In genomic region chr1:30783244-30783915, GRCh38 we compare ENCODE assay signal across 1 cellular context.
TF ChIP-seq lines count a peak whose summit lies in the region.

No MANE protein-coding gene starts in this region.

TF ChIP-seq in K562, 482 proteins besides CTCF, POLR2A, EP300 and RAD21 (continues in another document):
- no peak for TF ChIP-seq TRIM25 (IDR thresholded peaks at IDR 0.05; ENCODE audit: borderline replicate concordance)
- TF ChIP-seq NR2C2 (CRISPR knock-in tag; IDR thresholded peaks at IDR 0.05) = peak; percentile 54; the same call in 1 of the 2 replicates
- peak; percentile 60 for TF ChIP-seq NR2C2 (tag; IDR thresholded peaks at IDR 0.05)
- TF ChIP-seq ZBTB2 (IDR thresholded peaks at IDR 0.05) = peak; percentile 21; the same call in 1 of the 2 replicates
- no peak for TF ChIP-seq ILF3 (IDR thresholded peaks at IDR 0.05; ENCODE audit: borderline replicate concordance)
- no peak for TF ChIP-seq HMGN3 (IDR thresholded peaks at IDR 0.05; ENCODE audit: borderline replicate concordance, extremely low read depth, insufficient read length, low read depth, low read length)
- no peak for TF ChIP-seq GABPA (tag; conservative IDR thresholded peaks at IDR 0.05; ENCODE audit: low read depth)
- TF ChIP-seq ZNF449 (CRISPR knock-in tag; IDR thresholded peaks at IDR 0.05) = no peak
- no peak for TF ChIP-seq NR2C1 (IDR thresholded peaks at IDR 0.05)
- TF ChIP-seq NR2C1 (tag; IDR thresholded peaks at IDR 0.05) = 0 out of 2 replicates have a peak, but pooled peaks have one; percentile 29
- TF ChIP-seq USF1 (CRISPR knock-in tag; IDR thresholded peaks at IDR 0.05) = no peak
- no peak for TF ChIP-seq ATF3 (IDR thresholded peaks at IDR 0.05)
- TF ChIP-seq ATF3 (CRISPR knock-in tag; conservative IDR thresholded peaks at IDR 0.05) = no peak
- peak; percentile 61; the same call in 1 of the 2 replicates for TF ChIP-seq SPI1 (IDR thresholded peaks at IDR 0.05; ENCODE audit: borderline replicate concordance, low read depth, low read length)
- TF ChIP-seq ARID3B (CRISPR knock-in tag; IDR thresholded peaks at IDR 0.05; ENCODE audit: borderline replicate concordance) = no peak
- no peak for TF ChIP-seq CAMTA2 (CRISPR knock-in tag; conservative IDR thresholded peaks at IDR 0.05)
- TF ChIP-seq HDAC1 (IDR thresholded peaks at IDR 0.05) = 0 out of 4 replicates have a peak, but pooled peaks of 1 of the 2 experiments have one; percentile 20
- no peak for TF ChIP-seq EWSR1 (IDR thresholded peaks at IDR 0.05; ENCODE audit: borderline replicate concordance, low read depth, partially characterized antibody)
- no peak for TF ChIP-seq L3MBTL2 (IDR thresholded peaks at IDR 0.05)
- TF ChIP-seq EGR1 (conservative IDR thresholded peaks at IDR 0.05) = no peak
- TF ChIP-seq BRD4 (IDR thresholded peaks at IDR 0.05) = no peak
- no peak for TF ChIP-seq IRF2 (CRISPR knock-in tag; IDR thresholded peaks at IDR 0.05)
- peak; percentile 61; the same call in 1 of the 2 replicates for TF ChIP-seq CEBPG (CRISPR knock-in tag; IDR thresholded peaks at IDR 0.05)
- peak in 1 of 2 experiments; percentile 39; a peak in 1 of 4 replicates for TF ChIP-seq CEBPG (tag; conservative IDR thresholded peaks at IDR 0.05 in 1 of 2, IDR thresholded peaks at IDR 0.05 in 1 of 2)
- TF ChIP-seq MITF (IDR thresholded peaks at IDR 0.05) = no peak
- peak; percentile 34 for TF ChIP-seq RBFOX2 (IDR thresholded peaks at IDR 0.05; ENCODE audit: low read depth, low read length)
- no peak for TF ChIP-seq DNMT1 (IDR thresholded peaks at IDR 0.05)
- TF ChIP-seq CEBPB (tag; IDR thresholded peaks at IDR 0.05) = peak; percentile 82
- TF ChIP-seq FOXO4 (CRISPR knock-in tag; IDR thresholded peaks at IDR 0.05) = no peak
- peak; percentile 75 for TF ChIP-seq ESRRA (IDR thresholded peaks at IDR 0.05; ENCODE audit: borderline replicate concordance, low read depth)
- TF ChIP-seq ZNF592 (IDR thresholded peaks at IDR 0.05) = 0 out of 2 replicates have a peak, but pooled peaks have one; percentile 47
- TF ChIP-seq ZNF311 (CRISPR knock-in tag; IDR thresholded peaks at IDR 0.05) = no peak
- TF ChIP-seq TAL1 (IDR thresholded peaks at IDR 0.05) = no peak
- no peak for TF ChIP-seq YBX1 (IDR thresholded peaks at IDR 0.05)
- no peak for TF ChIP-seq CHD4 (IDR thresholded peaks at IDR 0.05; ENCODE audit: insufficient read depth, insufficient replicate concordance, low read depth, low read length, poor library complexity, severe bottlenecking)
- TF ChIP-seq SRSF1 (IDR thresholded peaks at IDR 0.05; ENCODE audit: low read depth, low read length) = no peak
- peak; percentile 58; the same call in 1 of the 2 replicates for TF ChIP-seq PKNOX1 (IDR thresholded peaks at IDR 0.05)
- TF ChIP-seq ZNF23 (CRISPR knock-in tag; IDR thresholded peaks at IDR 0.05) = no peak
- TF ChIP-seq FOS (IDR thresholded peaks at IDR 0.05; ENCODE audit: extremely low read depth, insufficient read length) = no peak
- 0 out of 2 replicates have a peak, but pooled peaks have one; percentile 35 for TF ChIP-seq ETV5 (CRISPR knock-in tag; IDR thresholded peaks at IDR 0.05; ENCODE audit: low read depth)
- TF ChIP-seq KLF1 (tag; IDR thresholded peaks at IDR 0.05) = no peak
- TF ChIP-seq RCOR1 (IDR thresholded peaks at IDR 0.05; ENCODE audit: borderline replicate concordance in 1 of 2, low read depth in 2 of 2, low read length in 2 of 2) = no peak
- no peak for TF ChIP-seq ZFX (CRISPR knock-in tag; IDR thresholded peaks at IDR 0.05)
- TF ChIP-seq ID3 (CRISPR knock-in tag; IDR thresholded peaks at IDR 0.05) = no peak
- no peak for TF ChIP-seq ID3 (tag; IDR thresholded peaks at IDR 0.05)
- TF ChIP-seq ZBTB7A (IDR thresholded peaks at IDR 0.05; ENCODE audit: borderline replicate concordance, control insufficient read depth, low read depth, low read length) = peak; percentile 47
- TF ChIP-seq THAP7 (CRISPR knock-in tag; IDR thresholded peaks at IDR 0.05) = no peak
- TF ChIP-seq ZNF274 (IDR thresholded peaks at IDR 0.05; ENCODE audit: borderline replicate concordance, low read depth, low read length) = no peak
- no peak for TF ChIP-seq NFATC3 (IDR thresholded peaks at IDR 0.05)
